ENCODE assay signal across 9 cellular contexts in genomic region chr12:108825205-108825950, GRCh38. TPM values are rescaled to one million over a fixed set of nuclear protein-coding genes. Genes with fewer than 3 reads are reported as not detected.
DNase-seq lines count a peak whose midpoint lies in the region; ATAC-seq, FAIRE-seq and TF ChIP-seq lines count a peak whose summit lies in the region.
"Had no signal": no experiment of that assay in that cellular context is flagged by ENCODE, and none has a peak within 500 bp of the region (broad histone marks: within the 10 kb centered on the region; RNA-seq: fewer than 3 reads in every experiment).

No MANE protein-coding gene starts in this region.

- H3K36me3 Mint-ChIP-seq in activated naive CD4-positive, alpha-beta T cell treated with anti-CD3 and anti-CD28 coated beads, Interleukin-2, amount 50 U/mL, for 72 hours, result no peaks in the 10 kb centered on the region

- no peaks in the 10 kb centered on the region for H3K9me3 Mint-ChIP-seq in activated naive CD4-positive, alpha-beta T cell treated with anti-CD3 and anti-CD28 coated beads, Interleukin-2, amount 50 U/mL, for 72 hours
- H3K9me3 Mint-ChIP-seq: activated T-cell treated with anti-CD3 and anti-CD28 coated beads, Interleukin-2, amount 50 U/mL, for 4 hours had no signal

- H3K4me1 ChIP-seq in SJCRH30 (peaks cover 32% of the 10 kb centered on the region), stomach smooth muscle (ENCODE audit: control insufficient read depth, insufficient read depth, low read length) (peaks cover 45% of the 10 kb centered on the region), small intestine (ENCODE audit: control insufficient read depth in 2 of 2, insufficient read depth in 1 of 2, low read depth in 1 of 2, low read length in 1 of 2) (peaks cover 0 to 12% of the 10 kb centered on the region in 2 donors)

- no peaks in the 10 kb centered on the region for H3K9me3 ChIP-seq in SJCRH30 (replicated peaks)
- H3K9me3 ChIP-seq in stomach smooth muscle (ENCODE audit: control insufficient read depth in 2 of 2, low read length in 2 of 2), result no peaks in the 10 kb centered on the region
- no peaks in the 10 kb centered on the region for H3K9me3 ChIP-seq in small intestine (ENCODE audit: control insufficient read depth, low read depth)

- no peak for DNase-seq in activated naive CD4-positive, alpha-beta T cell treated with anti-CD3 and anti-CD28 coated beads, Interleukin-2, amount 50 U/mL, for 72 hours (ENCODE audit: low spot score in 2 of 2)
- no peak for DNase-seq in activated naive CD4-positive, alpha-beta T cell (lab: John Stamatoyannopoulos, UW)
- DNase-seq in SJCRH30 (no peak), fibroblast of villous mesenchyme (ENCODE audit: low read depth) (peak; percentile 76), small intestine (no peak), omental fat pad (ENCODE audit: low spot score) (no peak)
- DNase-seq: activated T-cell treated with anti-CD3 and anti-CD28 coated beads, Interleukin-2, amount 50 U/mL, for 4 hours had no signal

- FAIRE-seq in small intestine (lab: Jason Lieb, UNC), result no peak

- H3K9ac ChIP-seq in stomach smooth muscle (ENCODE audit: low read length in 2 of 2), result peak overlapping the region; percentile 55 to 58

- peak overlapping the region in 1 of 2 donors; percentile 72 for H3K27ac Mint-ChIP-seq in activated naive CD4-positive, alpha-beta T cell treated with anti-CD3 and anti-CD28 coated beads, Interleukin-2, amount 50 U/mL, for 72 hours

- H3K27me3 ChIP-seq in SJCRH30 (no peaks in the 10 kb centered on the region), stomach smooth muscle (ENCODE audit: control insufficient read depth in 1 of 2, insufficient read depth in 2 of 2, low read length in 2 of 2) (no peaks in the 10 kb centered on the region), small intestine (ENCODE audit: control insufficient read depth in 2 of 2, insufficient read depth in 2 of 2, low read length in 2 of 2) (no peaks in the 10 kb centered on the region)

- H3K4me3 ChIP-seq in SJCRH30, result peak overlapping the region; percentile 38
- H3K4me3 ChIP-seq in fibroblast of villous mesenchyme (ENCODE audit: low read depth, low read length), result peak overlapping the region; percentile 43
- peak overlapping the region; percentile 2 to 64 for H3K4me3 ChIP-seq in stomach smooth muscle (ENCODE audit: low read length in 2 of 2)
- no peak overlapping the region for H3K4me3 ChIP-seq in small intestine (ENCODE audit: low read depth in 1 of 2, low read length in 2 of 2)

- ATAC-seq in activated naive CD4-positive, alpha-beta T cell treated with anti-CD3 and anti-CD28 coated beads, Interleukin-2, amount 50 U/mL, for 72 hours, result peak; percentile 4 to 54
- ATAC-seq in omental fat pad (ENCODE audit: low FRiP score) (no peak), GM19035 (IDR thresholded peaks at IDR 0.05; ENCODE audit: unreplicated experiment) (no peak)

- TF ChIP-seq CTCF in fibroblast of villous mesenchyme (IDR thresholded peaks at IDR 0.05; ENCODE audit: insufficient read depth, low read depth, low read length) (no peak), omental fat pad (IDR thresholded peaks at IDR 0.05) (no peak)

- 38 to 53% (median 47%) methylated on average over 8 of the region's 8 CpGs for WGBS in small intestine, 3 donors

- H3K36me3 ChIP-seq in SJCRH30 (peaks cover 25% of the 10 kb centered on the region), stomach smooth muscle (ENCODE audit: control insufficient read depth in 2 of 2, insufficient read depth in 2 of 2, low read length in 2 of 2) (peaks cover 12 to 16% of the 10 kb centered on the region in 2 donors), small intestine (ENCODE audit: control insufficient read depth in 2 of 2, insufficient read depth in 2 of 2, low read length in 2 of 2) (no peaks in the 10 kb centered on the region)

- H3K27ac ChIP-seq in SJCRH30 (peak overlapping the region; percentile 94), stomach smooth muscle (ENCODE audit: low read length) (peak overlapping the region; percentile 75), small intestine (ENCODE audit: low read depth in 1 of 2, low read length in 1 of 2) (peak overlapping the region in 1 of 2 donors; percentile 94)

RNA-seq across cellular contexts. Expression of gene SSH1, which starts 32.0 kb away (rescaled TPM):
- 10 to 100 TPM; 25.3 to 36.0 TPM for total RNA-seq in activated naive CD4-positive, alpha-beta T cell treated with anti-CD3 and anti-CD28 coated beads, Interleukin-2, amount 50 U/mL, for 72 hours
- 12.1 and 12.3 TPM in 2 replicates for total RNA-seq in SJCRH30 (2014; rRNA removed; shearing (Covaris generic))
- total RNA-seq in fibroblast of villous mesenchyme (27.2 and 34.1 TPM in 2 replicates), omental fat pad (10 to 100 TPM; 16.4 to 26.5 (median 22.0) TPM)
- 1 to 10 TPM; 1.6 to 7.0 (median 2.2) TPM for polyA plus RNA-seq in small intestine

RNA-seq across cellular contexts. Expression of gene DAO, which starts 54.5 kb away (rescaled TPM):
- total RNA-seq in activated naive CD4-positive, alpha-beta T cell treated with anti-CD3 and anti-CD28 coated beads, Interleukin-2, amount 50 U/mL, for 72 hours, result not detected
- total RNA-seq in SJCRH30 (2014; rRNA removed; shearing (Covaris generic)), result not detected in 2 replicates
- total RNA-seq in fibroblast of villous mesenchyme (not detected in 2 replicates), omental fat pad (not detected)
- not detected for polyA plus RNA-seq in small intestine
- total RNA-seq: activated T-cell treated with anti-CD3 and anti-CD28 coated beads, Interleukin-2, amount 50 U/mL, for 4 hours had no signal

Comparison
In these comparisons a context has a peak if more than half of its experiments do, and no peak if none do; other contexts are left out.
1. ATAC-seq: peak in activated naive CD4-positive, alpha-beta T cell treated with anti-CD3 and anti-CD28 coated beads, Interleukin-2, amount 50 U/mL, for 72 hours (2 of 2); none in omental fat pad (single experiment) and GM19035 (single experiment).
2. H3K4me3 ChIP-seq: peak in SJCRH30 (single experiment), fibroblast of villous mesenchyme (single experiment) and stomach smooth muscle (2 of 2); none in small intestine (0 of 2).